In the genomic region with DNA sequence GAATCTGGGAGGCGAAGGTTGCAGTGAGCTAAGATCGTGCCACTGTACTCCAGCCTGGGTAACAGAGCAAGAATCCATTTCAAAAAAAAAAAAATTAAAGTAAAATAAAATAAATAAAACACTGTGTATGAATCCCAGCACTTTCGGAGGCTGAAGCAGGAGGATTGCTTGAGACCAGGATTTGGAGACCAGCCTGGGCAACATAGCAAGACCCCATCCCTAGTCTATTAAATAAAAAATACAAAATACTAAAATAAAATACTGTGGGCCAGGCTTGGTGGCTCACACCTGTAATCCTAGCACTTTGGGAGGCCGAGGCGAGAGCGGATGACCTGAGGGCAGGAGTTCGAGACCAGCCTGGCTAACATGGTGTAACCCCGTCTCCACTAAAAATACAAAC, we compare ENCODE assay signal across 7 cellular contexts. TPM values are rescaled to one million over a fixed set of nuclear protein-coding genes. Genes with fewer than 3 reads are reported as not detected.
"Had no signal": no experiment of that assay in that cellular context is flagged by ENCODE, and none has a peak within 500 bp of the region (broad histone marks: within the 10 kb centered on the region; RNA-seq: fewer than 3 reads in every experiment).

No MANE protein-coding gene starts in this region.

- H2AFZ ChIP-seq: GM23248 had no signal

- H3K4me1 ChIP-seq: HAP-1 had no signal

- H3K9me3 ChIP-seq: HAP-1 had no signal

- H3K27ac ChIP-seq: GM23248 had no signal

- H3K9ac ChIP-seq: GM23248 had no signal

- FAIRE-seq: HTR-8/SVneo had no signal

- H3K4me3 ChIP-seq: GM23248, HAP-1 had no signal

- DNase-seq: GM23248, GOT3, H7, IMR-90, KBM-7 had no signal

RNA-seq across cellular contexts. Expression of a gene that starts 4.2 kb away (rescaled TPM):
- total RNA-seq: GM23248 had no signal
